In genomic region chr18:59899298-59900221, GRCh38 we compare ENCODE assay signal across 8 cellular contexts. TPM values are rescaled to one million over a fixed set of nuclear protein-coding genes. Genes with fewer than 3 reads are reported as not detected.
A peak's percentile ranks its signal among the peaks of the same experiment; 100 is the strongest.
DNase-seq lines count a peak whose midpoint lies in the region; ATAC-seq, FAIRE-seq and TF ChIP-seq lines count a peak whose summit lies in the region.

TSS of gene PMAIP1 (plus strand) at chr18:59899996. CDS start at chr18:59900178, 182 bp downstream.

- H3K36me3 Mint-ChIP-seq in astrocyte (ENCODE audit: low read depth, unreplicated experiment) = peaks cover 18% of the 10 kb centered on the region

- H3K4me1 Mint-ChIP-seq in astrocyte (ENCODE audit: low read depth, unreplicated experiment) = peaks cover 14% of the 10 kb centered on the region

- no peak for FAIRE-seq in astrocyte (lab: Jason Lieb, UNC)

- TF ChIP-seq CTCF in astrocyte (IDR thresholded peaks at IDR 0.05; ENCODE audit: insufficient read depth, low read depth, low read length) (no peak), gastrocnemius medialis (IDR thresholded peaks at IDR 0.05 in 4 of 5, conservative IDR thresholded peaks at IDR 0.05 in 1 of 5) (no peak)

- ATAC-seq in GM18511 (IDR thresholded peaks at IDR 0.05; ENCODE audit: unreplicated experiment) = peak; percentile 75
- peak; percentile 72 for ATAC-seq in HG03025 (IDR thresholded peaks at IDR 0.05; ENCODE audit: low FRiP score, unreplicated experiment)
- ATAC-seq in gastrocnemius medialis = peak; percentile 90 to 93

- no peaks in the 10 kb centered on the region for H3K9me3 ChIP-seq in astrocyte (ENCODE audit: insufficient read depth, low read depth, low read length)
- no peaks in the 10 kb centered on the region for H3K9me3 ChIP-seq in gastrocnemius medialis

- peak within 1 kb of the TSS; percentile 97 for H3K9ac ChIP-seq in astrocyte (ENCODE audit: low read length)

- peaks cover 25% of the 10 kb centered on the region for H4K20me1 ChIP-seq in astrocyte (ENCODE audit: insufficient read depth, low read length)

- no peaks in the 10 kb centered on the region for H3K27me3 ChIP-seq in astrocyte (ENCODE audit: insufficient read depth, low read length)
- H3K27me3 ChIP-seq in gastrocnemius medialis = peaks cover 21 to 37% (median 23%) of the 10 kb centered on the region in 3 donors

- peak within 1 kb of the TSS; percentile 98 for H3K4me2 ChIP-seq in astrocyte (ENCODE audit: low read length)

- intact Hi-C loops in gastrocnemius medialis (cut with DNase I; ENCODE audit: low total_unique reads) = no loop called here

- peak within 1 kb of the TSS; percentile 95 for H3K27ac Mint-ChIP-seq in astrocyte (ENCODE audit: unreplicated experiment)

- H3K4me1 ChIP-seq in astrocyte (ENCODE audit: insufficient read depth, low read length) (peaks cover 27% of the 10 kb centered on the region), gastrocnemius medialis (peaks cover 7 to 15% of the 10 kb centered on the region in 2 donors)

- peak within 1 kb of the TSS; percentile 95 for H3K27ac ChIP-seq in astrocyte (ENCODE audit: low read depth, low read length)
- peak within 1 kb of the TSS; percentile 62 to 79 (median 74) for H3K27ac ChIP-seq in gastrocnemius medialis

- peaks cover 11% of the 10 kb centered on the region for H3K36me3 ChIP-seq in astrocyte (ENCODE audit: insufficient read depth, low read length)
- H3K36me3 ChIP-seq in gastrocnemius medialis = no peaks in the 10 kb centered on the region

- H3K27me3 Mint-ChIP-seq in astrocyte (ENCODE audit: low read depth, unreplicated experiment) = no peaks in the 10 kb centered on the region

- peak within 1 kb of the TSS; percentile 95 for H3K4me3 Mint-ChIP-seq in astrocyte (ENCODE audit: unreplicated experiment)

- H2AFZ ChIP-seq in astrocyte (ENCODE audit: low read depth, low read length) = peak within 1 kb of the TSS; percentile 68

- peak; percentile 58 to 87 for TF ChIP-seq POLR2A in gastrocnemius medialis (IDR thresholded peaks at IDR 0.05)

- DNase-seq in NCI-H2081 (lab: John Stamatoyannopoulos, UW) = peak; percentile 91
- peak; percentile 77 for DNase-seq in T-helper 22 cell (ENCODE audit: low read depth)
- peak; percentile 89 for DNase-seq in astrocyte (ENCODE audit: low read depth)
- DNase-seq in hypothalamus (lab: John Stamatoyannopoulos, UW) = peak in 48 of 51 donors; percentile 7 to 69 (median 36)
- peak; percentile 59 to 86 for DNase-seq in gastrocnemius medialis
- no peak for DNase-seq in middle frontal gyrus (ENCODE audit: extremely low spot score, low spot score)

- H3K9me3 Mint-ChIP-seq in astrocyte (ENCODE audit: unreplicated experiment) = no peaks in the 10 kb centered on the region

- peak within 1 kb of the TSS; percentile 94 for H3K4me3 ChIP-seq in astrocyte (ENCODE audit: insufficient read depth, low read depth, low read length)
- peak within 1 kb of the TSS; percentile 50 to 68 (median 64) for H3K4me3 ChIP-seq in gastrocnemius medialis

- peaks cover 44% of the 10 kb centered on the region for H3K79me2 ChIP-seq in astrocyte (ENCODE audit: insufficient read depth, low read length)

- in situ Hi-C loops in gastrocnemius medialis (cut with MboI; ENCODE audit: low sequenced_read_pairs in 4 of 4) = no loop called here

RNA-seq across cellular contexts. Expression of gene PMAIP1, which starts in this region (rescaled TPM):
- total RNA-seq in astrocyte = 91.0 and 98.1 TPM in 2 replicates
- total RNA-seq in gastrocnemius medialis = 1 to 10 TPM in 2 of 4 donors, under 1 TPM in 1, not detected in 1; 0.27 to 1.7 (median 1.2) TPM

Comparison
In these comparisons a context has a peak if more than half of its experiments do, and no peak if none do; other contexts are left out.
1. RNA of gene PMAIP1 (total RNA-seq): 91.0 to 98.1 TPM in astrocyte; 0.27 to 1.7 TPM in gastrocnemius medialis; every median in the first group is over 10 times any median in the second.
2. Peak in every context shown above with its lines, with median percentiles within 50 percentile points of each other: ATAC-seq.